1 cellular context compared by ENCODE assay signal in genomic region chr9:129712595-129713524, GRCh38.
TF ChIP-seq lines count a peak whose summit lies in the region.

No MANE protein-coding gene starts in this region.

TF ChIP-seq in IMR-90, 13 proteins besides CTCF, POLR2A, EP300 and RAD21:
- TF ChIP-seq ELK1 (IDR thresholded peaks at IDR 0.05; ENCODE audit: borderline replicate concordance, low read depth, low read length) (no peak), SMC3 (IDR thresholded peaks at IDR 0.05; ENCODE audit: low read depth, low read length) (no peak), MXI1 (IDR thresholded peaks at IDR 0.05; ENCODE audit: borderline replicate concordance, low read depth, low read length) (no peak), NFE2L2 (IDR thresholded peaks at IDR 0.05; ENCODE audit: low read depth, low read length) (no peak), RFX5 (IDR thresholded peaks at IDR 0.05; ENCODE audit: low read depth, low read length) (no peak), RCOR1 (IDR thresholded peaks at IDR 0.05; ENCODE audit: insufficient replicate concordance, low read length) (peak; percentile 48), MAZ (IDR thresholded peaks at IDR 0.05; ENCODE audit: borderline replicate concordance, low read depth, low read length) (peak; percentile 33; the same call in 1 of the 2 replicates), CHD1 (IDR thresholded peaks at IDR 0.05; ENCODE audit: low read depth, low read length) (no peak), USF2 (IDR thresholded peaks at IDR 0.05; ENCODE audit: low read depth, low read length) (no peak), MAFK (IDR thresholded peaks at IDR 0.05; ENCODE audit: low read depth, low read length) (no peak), BHLHE40 (IDR thresholded peaks at IDR 0.05; ENCODE audit: low read depth, low read length) (peak; percentile 23; the same call in 1 of the 2 replicates), FOS (IDR thresholded peaks at IDR 0.05; ENCODE audit: low read depth, low read length) (peak; percentile 19; the same call in 1 of the 2 replicates), CEBPB (IDR thresholded peaks at IDR 0.05; ENCODE audit: low read depth, low read length) (peak; percentile 53)
